Comparison of ENCODE assay signal across 11 cellular contexts in genomic region chr11:44589301-44589700, GRCh38.
DNase-seq lines count a peak whose midpoint lies in the region; ATAC-seq lines count a peak whose summit lies in the region.
"Had no signal": no experiment of that assay in that cellular context is flagged by ENCODE, and none has a peak within 500 bp of the region (broad histone marks: within the 10 kb centered on the region; RNA-seq: fewer than 3 reads in every experiment).

No MANE protein-coding gene starts in this region.

- ATAC-seq in HG02798 (IDR thresholded peaks at IDR 0.05; ENCODE audit: poor library complexity, unreplicated experiment) (no peak), HG03571 (IDR thresholded peaks at IDR 0.05; ENCODE audit: unreplicated experiment) (no peak)
- ATAC-seq: WTC11 had no signal

- DNase-seq in GM04503 (ENCODE audit: low read depth) (peak; percentile 70), amniotic stem cell (lab: John Stamatoyannopoulos, UW) (peak; percentile 49), hepatic stellate cell (ENCODE audit: low spot score) (peak; percentile 53), stromal cell of bone marrow (ENCODE audit: low read depth) (peak; percentile 50), AML-193 (lab: John Stamatoyannopoulos, UW) (no peak)
- DNase-seq: GDM1, Kasumi-1, NCI-H2171 treated with DMSO at 0.1 percent for 48 hours had no signal

Comparison
In these comparisons a context has a peak if more than half of its experiments do, and no peak if none do; other contexts are left out.
1. DNase-seq: peak in GM04503 (single experiment), amniotic stem cell (single experiment), hepatic stellate cell (single experiment) and stromal cell of bone marrow (single experiment); none in AML-193 (0 of 2).